ENCODE assay signal across 12 cellular contexts in genomic region chr14:100146548-100147091, GRCh38. TPM values are rescaled to one million over a fixed set of nuclear protein-coding genes. Genes with fewer than 3 reads are reported as not detected.
DNase-seq lines count a peak whose midpoint lies in the region; TF ChIP-seq lines count a peak whose summit lies in the region.
"Had no signal": no experiment of that assay in that cellular context is flagged by ENCODE, and none has a peak within 500 bp of the region (broad histone marks: within the 10 kb centered on the region; RNA-seq: fewer than 3 reads in every experiment).

No MANE protein-coding gene starts in this region.

- H2AFZ ChIP-seq in SU-DHL-6 (ENCODE audit: low read depth, low read length, severe bottlenecking) = no peak overlapping the region

- H3K27ac Mint-ChIP-seq in endodermal cell (no peak overlapping the region), type B pancreatic cell (no peak overlapping the region)
- H3K27ac Mint-ChIP-seq: WTC11 had no signal

- H3K4me3 ChIP-seq in SU-DHL-6 (ENCODE audit: insufficient read depth, low read length, poor library complexity, severe bottlenecking) (no peak overlapping the region), endodermal cell (ENCODE audit: low read length) (no peak overlapping the region)

- no peaks in the 10 kb centered on the region for H3K4me1 ChIP-seq in endodermal cell (ENCODE audit: control insufficient read depth, insufficient read depth, low read length)

- H3K9ac ChIP-seq in SU-DHL-6 (ENCODE audit: low read length) = no peak overlapping the region
- H3K9ac ChIP-seq in endodermal cell (ENCODE audit: extremely low read depth, low read length, poor library complexity, severe bottlenecking) = no peak overlapping the region

- WGBS in endodermal cell (ENCODE audit: insufficient coverage in 1 of 2, insufficient read length in 1 of 2), 2 experiments = 96 to 97% methylated on average over 26 to 29 of the region's 29 CpGs

- H3K9me3 ChIP-seq in SU-DHL-6 (ENCODE audit: insufficient read depth, low read length) = no peaks in the 10 kb centered on the region
- no peaks in the 10 kb centered on the region for H3K9me3 ChIP-seq in endodermal cell (ENCODE audit: control insufficient read depth, low read length)

- H3K36me3 Mint-ChIP-seq in endodermal cell (ENCODE audit: low read depth) (no peaks in the 10 kb centered on the region), type B pancreatic cell (no peaks in the 10 kb centered on the region)
- H3K36me3 Mint-ChIP-seq: WTC11 had no signal

- peak overlapping the region; percentile 14 for H3K4me2 ChIP-seq in SU-DHL-6 (ENCODE audit: low read depth, low read length, poor library complexity, severe bottlenecking)

- DNase-seq in stimulated activated naive CD4-positive, alpha-beta T cell (lab: John Stamatoyannopoulos, UW) = peak in 5 of 6 experiments; percentile 36 to 75 (median 53)
- no peak for DNase-seq in stimulated activated naive CD4-positive, alpha-beta T cell treated with Interleukin-2 at 50 U/mL for 16 hours (lab: John Stamatoyannopoulos, UW)
- DNase-seq in endodermal cell (no peak), EL (no peak), type B pancreatic cell (ENCODE audit: extremely low spot score, unreplicated experiment) (no peak), AG20443 (ENCODE audit: low spot score) (no peak), DMS79 (lab: John Stamatoyannopoulos, UW) (no peak)
- DNase-seq: left cardiac atrium, NCI-H1105 treated with DMSO at 0.1 percent for 48 hours had no signal

- H3K36me3 ChIP-seq in SU-DHL-6 (ENCODE audit: low read length) (no peaks in the 10 kb centered on the region), endodermal cell (ENCODE audit: control insufficient read depth, insufficient read depth, low read length) (peaks cover 3% of the 10 kb centered on the region)

- no peak overlapping the region for H3K27ac ChIP-seq in SU-DHL-6 (ENCODE audit: low read depth, low read length)
- H3K27ac ChIP-seq in endodermal cell (ENCODE audit: low read depth, low read length) = no peak overlapping the region

- H3K4me3 Mint-ChIP-seq in endodermal cell (no peak overlapping the region), type B pancreatic cell (no peak overlapping the region)
- H3K4me3 Mint-ChIP-seq: WTC11 had no signal

- no peaks in the 10 kb centered on the region for H3F3A ChIP-seq in SU-DHL-6 (ENCODE audit: insufficient read depth)

- H3K9me3 Mint-ChIP-seq in endodermal cell (no peaks in the 10 kb centered on the region), type B pancreatic cell (no peaks in the 10 kb centered on the region)
- H3K9me3 Mint-ChIP-seq: WTC11 had no signal

- H3K9me2 ChIP-seq in SU-DHL-6 (replicated peaks; ENCODE audit: insufficient read depth, low read length) = no peaks in the 10 kb centered on the region

- no peaks in the 10 kb centered on the region for H4K20me1 ChIP-seq in SU-DHL-6 (ENCODE audit: low read depth, low read length)

- no peaks in the 10 kb centered on the region for H3K79me2 ChIP-seq in SU-DHL-6 (ENCODE audit: insufficient read depth, low read length)

- H3K27me3 ChIP-seq in SU-DHL-6 (ENCODE audit: low read length) = no peaks in the 10 kb centered on the region
- H3K27me3 ChIP-seq in endodermal cell (ENCODE audit: control insufficient read depth, insufficient read depth, low read length, poor library complexity, severe bottlenecking) = no peaks in the 10 kb centered on the region

- TF ChIP-seq CTCF in SU-DHL-6 (IDR thresholded peaks at IDR 0.05; ENCODE audit: insufficient read depth, low read length, poor library complexity, severe bottlenecking) (no peak), endodermal cell (conservative IDR thresholded peaks at IDR 0.05) (peak; percentile 28), type B pancreatic cell (conservative IDR thresholded peaks at IDR 0.05) (no peak)

- H3K4me1 Mint-ChIP-seq in endodermal cell = no peaks in the 10 kb centered on the region
- peaks cover 5% of the 10 kb centered on the region for H3K4me1 Mint-ChIP-seq in type B pancreatic cell (ENCODE audit: unreplicated experiment)
- H3K4me1 Mint-ChIP-seq: WTC11 had no signal

- H3K27me3 Mint-ChIP-seq in endodermal cell (ENCODE audit: insufficient read depth) (no peaks in the 10 kb centered on the region), type B pancreatic cell (no peaks in the 10 kb centered on the region)

RNA-seq across cellular contexts. Expression of gene DEGS2, which starts 12.8 kb away (rescaled TPM):
- total RNA-seq in endodermal cell = under 1 TPM; 0.18 to 0.24 TPM
- polyA plus RNA-seq in endodermal cell (2013, experiment 1 of 2) = 0.28 TPM
- 0.21 TPM for polyA plus RNA-seq in endodermal cell (2013, experiment 2 of 2)
- 5.2 and 7.6 TPM in 2 replicates for total RNA-seq in type B pancreatic cell (ENCODE audit: low replicate concordance)
- total RNA-seq: RPMI7951 had no signal

Comparison
In these comparisons a context has a peak if more than half of its experiments do, and no peak if none do; other contexts are left out.
1. DNase-seq: peak in stimulated activated naive CD4-positive, alpha-beta T cell (5 of 6); none in stimulated activated naive CD4-positive, alpha-beta T cell treated with Interleukin-2 at 50 U/mL for 16 hours (single experiment), endodermal cell (single experiment), EL (single experiment), type B pancreatic cell (single experiment), AG20443 (single experiment) and DMS79 (single experiment).